ENCODE assay signal across 15 cellular contexts in genomic region chr4:189278559-189279165, GRCh38.
"Had no signal": no experiment of that assay in that cellular context is flagged by ENCODE, and none has a peak within 500 bp of the region (broad histone marks: within the 10 kb centered on the region; RNA-seq: fewer than 3 reads in every experiment).

No MANE protein-coding gene starts in this region.

- H3K4me3 ChIP-seq: colonic mucosa, dorsolateral prefrontal cortex, heart right ventricle, neural progenitor cell, ovary had no signal

- H3K4me3 Mint-ChIP-seq: natural killer cell treated with Interleukin-12 subunit alpha and Interleukin-12 subunit beta and Interleukin-15 and Interleukin-18, amount 100 ng/mL, for 72 hours; neural progenitor cell had no signal

- H3K27ac Mint-ChIP-seq: natural killer cell treated with Interleukin-12 subunit alpha and Interleukin-12 subunit beta and Interleukin-15 and Interleukin-18, amount 100 ng/mL, for 72 hours; neural progenitor cell had no signal

- H3K27me3 Mint-ChIP-seq: natural killer cell treated with Interleukin-12 subunit alpha and Interleukin-12 subunit beta and Interleukin-15 and Interleukin-18, amount 100 ng/mL, for 72 hours had no signal

- FAIRE-seq: frontal cortex, small intestine had no signal

- H2AFZ ChIP-seq: neural progenitor cell had no signal

- H3K9me3 ChIP-seq: colonic mucosa, ovary had no signal

- H3K27me3 ChIP-seq: colonic mucosa, heart right ventricle, neural progenitor cell, ovary had no signal

- H3K36me3 ChIP-seq: colonic mucosa, heart right ventricle, neural progenitor cell, ovary had no signal

- ATAC-seq: heart right ventricle; left lobe of liver; natural killer cell treated with Interleukin-12 subunit alpha and Interleukin-12 subunit beta and Interleukin-15 and Interleukin-18, amount 100 ng/mL, for 72 hours; right cardiac atrium had no signal

- H3K4me1 ChIP-seq: colonic mucosa, heart right ventricle had no signal

- H3K36me3 Mint-ChIP-seq: natural killer cell treated with Interleukin-12 subunit alpha and Interleukin-12 subunit beta and Interleukin-15 and Interleukin-18, amount 100 ng/mL, for 72 hours; neural progenitor cell had no signal

- H3K9ac ChIP-seq: neural progenitor cell had no signal

- H3K27ac ChIP-seq: colonic mucosa, dorsolateral prefrontal cortex, heart right ventricle, neural progenitor cell, ovary had no signal

- DNase-seq: colonic mucosa; dorsolateral prefrontal cortex; effector CD8-positive, alpha-beta T cell; heart right ventricle; islet precursor cell; midbrain; ovary; right cardiac atrium; small intestine; stimulated activated CD4-positive, alpha-beta T cell treated with anti-CD3 and anti-CD28 coated beads, Interleukin-2, amount 100 ng/mL, for 48 hours; stimulated activated naive CD4-positive, alpha-beta T cell treated with Interleukin-2 at 50 U/mL for 16 hours had no signal

- H3K4me2 ChIP-seq: neural progenitor cell had no signal
